In genomic region chr3:57164217-57164605, GRCh38 we compare ENCODE assay signal across 8 cellular contexts. TPM values are rescaled to one million over a fixed set of nuclear protein-coding genes. Genes with fewer than 3 reads are reported as not detected.
DNase-seq lines count a peak whose midpoint lies in the region; ATAC-seq and TF ChIP-seq lines count a peak whose summit lies in the region.

No MANE protein-coding gene starts in this region.

- TF ChIP-seq RAD21 in liver (IDR thresholded peaks at IDR 0.05) = no peak

- H3K4me3 ChIP-seq in AG04449 (ENCODE audit: low read depth, low read length) = peak overlapping the region; percentile 60
- no peak overlapping the region for H3K4me3 ChIP-seq in NB4 (ENCODE audit: low read depth, low read length)
- peak overlapping the region in 2 of 3 donors; percentile 11 to 66 for H3K4me3 ChIP-seq in liver (ENCODE audit: low read depth in 1 of 3, low read length in 3 of 3)
- peak overlapping the region; percentile 67 to 79 (median 76) for H3K4me3 ChIP-seq in subcutaneous abdominal adipose tissue (ENCODE audit: low read depth in 1 of 5, low read length in 5 of 5)

- no peaks in the 10 kb centered on the region for H3K9me3 Mint-ChIP-seq in MCF 10A (ENCODE audit: unreplicated experiment)

- H3K27ac Mint-ChIP-seq in MCF 10A (ENCODE audit: low read depth, unreplicated experiment) = no peak overlapping the region

- H3K36me3 Mint-ChIP-seq in MCF 10A (ENCODE audit: insufficient read depth, unreplicated experiment) = peaks cover 11% of the 10 kb centered on the region

- ATAC-seq in HG02973 (IDR thresholded peaks at IDR 0.05; ENCODE audit: unreplicated experiment) = no peak

- H3K9me3 ChIP-seq in liver (ENCODE audit: control insufficient read depth in 4 of 4, low read length in 3 of 4) (no peaks in the 10 kb centered on the region), subcutaneous abdominal adipose tissue (ENCODE audit: control insufficient read depth in 5 of 5, low read length in 5 of 5) (no peaks in the 10 kb centered on the region)

- H3K4me1 Mint-ChIP-seq in MCF 10A (ENCODE audit: insufficient read depth, unreplicated experiment) = peaks cover 7% of the 10 kb centered on the region

- TF ChIP-seq CTCF in AG04449 (IDR thresholded peaks at IDR 0.05; ENCODE audit: insufficient read depth, low read length, missing control alignments) = no peak
- no peak for TF ChIP-seq CTCF in NB4 (IDR thresholded peaks at IDR 0.05; ENCODE audit: low read depth, low read length)
- TF ChIP-seq CTCF in MCF 10A (IDR thresholded peaks at IDR 0.05; ENCODE audit: unreplicated experiment) = no peak
- TF ChIP-seq CTCF in liver (IDR thresholded peaks at IDR 0.05; ENCODE audit: low read depth, low read length, missing input control) = no peak

- no peak for TF ChIP-seq POLR2A in NB4 (IDR thresholded peaks at IDR 0.05; ENCODE audit: extremely low read depth, insufficient read length)

- no TSS peak for BruUV-seq in MCF 10A (replicated peaks; lab: Mats Ljungman, UMichigan)

- peaks cover 5 to 13% (median 9%) of the 10 kb centered on the region in 4 donors for H3K4me1 ChIP-seq in liver (ENCODE audit: control insufficient read depth in 4 of 4, insufficient read depth in 4 of 4, low read length in 3 of 4)
- H3K4me1 ChIP-seq in subcutaneous abdominal adipose tissue (ENCODE audit: control insufficient read depth in 5 of 5, insufficient read depth in 5 of 5, low read length in 5 of 5) = peaks cover 3 to 25% (median 20%) of the 10 kb centered on the region in 5 donors

- POLR2A ChIA-PET in AG04449 (lab: Yijun Ruan, JAX) (no interaction called here), MCF 10A (lab: Yijun Ruan, JAX) (interaction anchor here (0.6 kb wide), 1 partner anchor 10 kb away, joined by 3 read pairs; no protein-coding TSS in a partner anchor)

- peaks cover 0 to 7% (median 2%) of the 10 kb centered on the region in 4 donors for H3K27me3 ChIP-seq in liver (ENCODE audit: control insufficient read depth in 4 of 4, insufficient read depth in 4 of 4, low read length in 3 of 4)
- peaks cover 4 to 35% (median 29%) of the 10 kb centered on the region in 5 donors for H3K27me3 ChIP-seq in subcutaneous abdominal adipose tissue (ENCODE audit: control insufficient read depth in 5 of 5, insufficient read depth in 4 of 5, low read length in 5 of 5)

- no peak overlapping the region for H3K9ac ChIP-seq in liver (ENCODE audit: low read depth in 1 of 2, low read length in 2 of 2)
- peak overlapping the region in 2 of 5 donors; percentile 44 to 64 for H3K9ac ChIP-seq in subcutaneous abdominal adipose tissue (ENCODE audit: low read length in 5 of 5)

- CTCF ChIA-PET in AG04449 (lab: Yijun Ruan, JAX) = interaction anchor here (1.3 to 1.5 kb wide), 2 partner anchors 59 to 64 kb away, joined by 4 to 7 read pairs; no protein-coding TSS in a partner anchor
- CTCF ChIA-PET in MCF 10A (lab: Yijun Ruan, JAX) = interaction anchor here (0.6 to 0.7 kb wide), 2 partner anchors 10 to 62 kb away, joined by 3 read pairs; no protein-coding TSS in a partner anchor

- WGBS in liver = 7% methylated on average over 28 of the region's 28 CpGs

- no peak for DNase-seq in AG04449 (ENCODE audit: low read depth, low spot score)
- DNase-seq in NB4 (ENCODE audit: low read depth) = peak; percentile 11
- DNase-seq in MCF 10A (ENCODE audit: unreplicated experiment) = peak; percentile 7
- no peak for DNase-seq in NCI-H774 (lab: John Stamatoyannopoulos, UW)
- DNase-seq in occipital lobe (lab: John Stamatoyannopoulos, UW) = no peak

- peaks cover 23% of the 10 kb centered on the region for H3K27me3 Mint-ChIP-seq in MCF 10A (ENCODE audit: insufficient read depth, unreplicated experiment)

- H3K36me3 ChIP-seq in liver (ENCODE audit: control insufficient read depth in 4 of 4, insufficient read depth in 3 of 4, low read depth in 1 of 4, low read length in 3 of 4) = no peaks in the 10 kb centered on the region
- no peaks in the 10 kb centered on the region for H3K36me3 ChIP-seq in subcutaneous abdominal adipose tissue (ENCODE audit: control insufficient read depth in 5 of 5, insufficient read depth in 5 of 5, low read length in 5 of 5)

- H3K4me3 Mint-ChIP-seq in MCF 10A (ENCODE audit: unreplicated experiment) = peak overlapping the region; percentile 78

- H3K27ac ChIP-seq in liver (ENCODE audit: low read depth in 1 of 2, low read length in 2 of 2) = no peak overlapping the region
- H3K27ac ChIP-seq in subcutaneous abdominal adipose tissue (ENCODE audit: low read depth, low read length) = no peak overlapping the region

- intact Hi-C loops in MCF 10A (cut with micrococcal nuclease) = no loop called here

TF ChIP-seq in liver, 16 proteins besides CTCF, POLR2A, EP300 and RAD21:
- TF ChIP-seq, protein P1, sequence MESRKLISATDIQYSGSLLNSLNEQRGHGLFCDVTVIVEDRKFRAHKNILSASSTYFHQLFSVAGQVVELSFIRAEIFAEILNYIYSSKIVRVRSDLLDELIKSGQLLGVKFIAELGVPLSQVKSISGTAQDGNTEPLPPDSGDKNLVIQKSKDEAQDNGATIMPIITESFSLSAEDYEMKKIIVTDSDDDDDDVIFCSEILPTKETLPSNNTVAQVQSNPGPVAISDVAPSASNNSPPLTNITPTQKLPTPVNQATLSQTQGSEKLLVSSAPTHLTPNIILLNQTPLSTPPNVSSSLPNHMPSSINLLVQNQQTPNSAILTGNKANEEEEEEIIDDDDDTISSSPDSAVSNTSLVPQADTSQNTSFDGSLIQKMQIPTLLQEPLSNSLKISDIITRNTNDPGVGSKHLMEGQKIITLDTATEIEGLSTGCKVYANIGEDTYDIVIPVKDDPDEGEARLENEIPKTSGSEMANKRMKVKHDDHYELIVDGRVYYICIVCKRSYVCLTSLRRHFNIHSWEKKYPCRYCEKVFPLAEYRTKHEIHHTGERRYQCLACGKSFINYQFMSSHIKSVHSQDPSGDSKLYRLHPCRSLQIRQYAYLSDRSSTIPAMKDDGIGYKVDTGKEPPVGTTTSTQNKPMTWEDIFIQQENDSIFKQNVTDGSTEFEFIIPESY (IDR thresholded peaks at IDR 0.05) = no peak
- TF ChIP-seq, protein P2, sequence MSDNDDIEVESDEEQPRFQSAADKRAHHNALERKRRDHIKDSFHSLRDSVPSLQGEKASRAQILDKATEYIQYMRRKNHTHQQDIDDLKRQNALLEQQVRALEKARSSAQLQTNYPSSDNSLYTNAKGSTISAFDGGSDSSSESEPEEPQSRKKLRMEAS (IDR thresholded peaks at IDR 0.05) = no peak
- TF ChIP-seq HNF4A (conservative IDR thresholded peaks at IDR 0.05) (no peak), HNF4G (IDR thresholded peaks at IDR 0.05) (no peak), RXRA (IDR thresholded peaks at IDR 0.05) (no peak)

RNA-seq across cellular contexts. Expression of gene IL17RD, which starts 0.9 kb away (rescaled TPM):
- total RNA-seq in MCF 10A (2022) (0.91 and 1.2 TPM in 2 replicates), liver (under 1 TPM; 0.47 to 0.67 TPM), occipital lobe (38.1 TPM)
- polyA plus RNA-seq in liver = under 1 TPM; 0.09 to 0.18 TPM

RNA-seq across cellular contexts. Expression of gene HESX1, which starts 35.6 kb away (rescaled TPM):
- total RNA-seq in MCF 10A (2022) (0.66 and 1.3 TPM in 2 replicates), liver (under 1 TPM; 0.17 to 0.33 TPM), occipital lobe (0.47 TPM)
- polyA plus RNA-seq in liver = under 1 TPM; 0.35 to 0.52 TPM

Comparison
In these comparisons a context has a peak if more than half of its experiments do, and no peak if none do; other contexts are left out.
1. DNase-seq: peak in NB4 (single experiment) and MCF 10A (single experiment); none in AG04449 (single experiment), NCI-H774 (single experiment) and occipital lobe (single experiment).
2. RNA of gene IL17RD, which starts 0.9 kb away (total RNA-seq): 38.1 TPM in occipital lobe (single experiment); 0.91 to 1.2 TPM in MCF 10A and 0.47 to 0.67 TPM in liver; every median in the first group is over 10 times any median in the second.